1 cellular context compared by ENCODE assay signal in genomic region chr17:38797828-38798227, GRCh38.
TF ChIP-seq lines count a peak whose summit lies in the region.

No MANE protein-coding gene starts in this region.

TF ChIP-seq in H1, 55 proteins besides CTCF, POLR2A, EP300 and RAD21:
- TF ChIP-seq MAFK (IDR thresholded peaks at IDR 0.05; ENCODE audit: low read depth, low read length) = no peak
- TF ChIP-seq, protein P1, sequence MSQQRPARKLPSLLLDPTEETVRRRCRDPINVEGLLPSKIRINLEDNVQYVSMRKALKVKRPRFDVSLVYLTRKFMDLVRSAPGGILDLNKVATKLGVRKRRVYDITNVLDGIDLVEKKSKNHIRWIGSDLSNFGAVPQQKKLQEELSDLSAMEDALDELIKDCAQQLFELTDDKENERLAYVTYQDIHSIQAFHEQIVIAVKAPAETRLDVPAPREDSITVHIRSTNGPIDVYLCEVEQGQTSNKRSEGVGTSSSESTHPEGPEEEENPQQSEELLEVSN (IDR thresholded peaks at IDR 0.05) = no peak
- TF ChIP-seq FOSL1 (IDR thresholded peaks at IDR 0.05; ENCODE audit: insufficient read depth, low read depth, low read length) = no peak
- no peak for TF ChIP-seq SIRT6 (IDR thresholded peaks at IDR 0.05; ENCODE audit: low read length)
- TF ChIP-seq KDM5A (IDR thresholded peaks at IDR 0.05; ENCODE audit: low read length) = no peak
- no peak for TF ChIP-seq RXRA (IDR thresholded peaks at IDR 0.05; ENCODE audit: insufficient read depth, low read depth, low read length)
- no peak for TF ChIP-seq JUND (IDR thresholded peaks at IDR 0.05; ENCODE audit: low read length)
- no peak for TF ChIP-seq SP1 (IDR thresholded peaks at IDR 0.05; ENCODE audit: low read depth, low read length)
- TF ChIP-seq, protein P2, sequence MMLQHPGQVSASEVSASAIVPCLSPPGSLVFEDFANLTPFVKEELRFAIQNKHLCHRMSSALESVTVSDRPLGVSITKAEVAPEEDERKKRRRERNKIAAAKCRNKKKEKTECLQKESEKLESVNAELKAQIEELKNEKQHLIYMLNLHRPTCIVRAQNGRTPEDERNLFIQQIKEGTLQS (IDR thresholded peaks at IDR 0.05; ENCODE audit: insufficient read depth, low read depth, low read length) = no peak
- no peak for TF ChIP-seq HDAC2 (IDR thresholded peaks at IDR 0.05; ENCODE audit: borderline replicate concordance in 1 of 2, low read depth in 2 of 2, low read length in 2 of 2)
- TF ChIP-seq GTF2F1 (IDR thresholded peaks at IDR 0.05; ENCODE audit: borderline replicate concordance, low read depth, low read length) = no peak
- TF ChIP-seq ZNF274 (IDR thresholded peaks at IDR 0.05; ENCODE audit: borderline replicate concordance, extremely low read depth, low read length) = no peak
- TF ChIP-seq TEAD4 (IDR thresholded peaks at IDR 0.05; ENCODE audit: low read depth, low read length) = no peak
- TF ChIP-seq RNF2 (IDR thresholded peaks at IDR 0.05; ENCODE audit: borderline replicate concordance, low read depth, low read length, missing control alignments, poor library complexity, severe bottlenecking) = no peak
- TF ChIP-seq TAF7 (optimal IDR thresholded peaks at IDR 0.05; ENCODE audit: borderline replicate concordance, low read depth, low read length) = no peak
- TF ChIP-seq EZH2 (IDR thresholded peaks at IDR 0.05; ENCODE audit: low read depth, low read length, severe bottlenecking) = no peak
- TF ChIP-seq NRF1 (IDR thresholded peaks at IDR 0.05; ENCODE audit: low read depth, low read length) = no peak
- no peak for TF ChIP-seq CHD2 (IDR thresholded peaks at IDR 0.05; ENCODE audit: low read length)
